ENCODE assay signal across 14 cellular contexts in genomic region chr13:49649963-49650312, GRCh38. TPM values are rescaled to one million over a fixed set of nuclear protein-coding genes. Genes with fewer than 3 reads are reported as not detected.
DNase-seq lines count a peak whose midpoint lies in the region; ATAC-seq and TF ChIP-seq lines count a peak whose summit lies in the region.
"Had no signal": no experiment of that assay in that cellular context is flagged by ENCODE, and none has a peak within 500 bp of the region (broad histone marks: within the 10 kb centered on the region; RNA-seq: fewer than 3 reads in every experiment).

No MANE protein-coding gene starts in this region.

- H3K36me3 ChIP-seq in fibroblast of lung (ENCODE audit: control insufficient read depth, insufficient read depth, low read length) = no peaks in the 10 kb centered on the region

- no peaks in the 10 kb centered on the region for H4K20me1 ChIP-seq in fibroblast of lung (ENCODE audit: control insufficient read depth, extremely low read depth, insufficient read depth, low read length)

- H3K27me3 Mint-ChIP-seq in HFFc6 (ENCODE audit: insufficient read depth) (no peaks in the 10 kb centered on the region; the same call in 1 of the 2 replicates), neural crest cell (ENCODE audit: low read depth) (no peaks in the 10 kb centered on the region)
- H3K27me3 Mint-ChIP-seq: CD8-positive, alpha-beta memory T cell had no signal

- no peaks in the 10 kb centered on the region for H3K9me3 Mint-ChIP-seq in HFFc6
- H3K9me3 Mint-ChIP-seq in neural crest cell = no peaks in the 10 kb centered on the region
- H3K9me3 Mint-ChIP-seq: CD14-positive monocyte; CD8-positive, alpha-beta memory T cell had no signal

- H3K36me3 Mint-ChIP-seq in HFFc6 (ENCODE audit: low read depth) = no peaks in the 10 kb centered on the region
- no peaks in the 10 kb centered on the region for H3K36me3 Mint-ChIP-seq in neural crest cell (ENCODE audit: low read depth)

- H3K27me3 ChIP-seq in AG04450 (ENCODE audit: control insufficient read depth, insufficient read depth, low read length) (no peaks in the 10 kb centered on the region), fibroblast of lung (ENCODE audit: control insufficient read depth, insufficient read depth, low read length) (no peaks in the 10 kb centered on the region)

- no peak for TF ChIP-seq CTCF in AG04450 (IDR thresholded peaks at IDR 0.05; ENCODE audit: low read depth, low read length)
- TF ChIP-seq CTCF in HFFc6 (IDR thresholded peaks at IDR 0.05) = no peak
- no peak for TF ChIP-seq CTCF in fibroblast of lung (conservative IDR thresholded peaks at IDR 0.05 in 1 of 2, IDR thresholded peaks at IDR 0.05 in 1 of 2; ENCODE audit: low read depth in 1 of 2, low read length in 2 of 2)
- no peak for TF ChIP-seq CTCF in neural crest cell (conservative IDR thresholded peaks at IDR 0.05)

- peak overlapping the region; percentile 66 for H3K4me2 ChIP-seq in fibroblast of lung (ENCODE audit: extremely low read depth, insufficient read depth, low read length)

- H3K4me3 ChIP-seq in AG04450 (ENCODE audit: low read depth, low read length) = no peak overlapping the region
- H3K4me3 ChIP-seq in fibroblast of lung (replicated peaks in 1 of 4; ENCODE audit: control extremely low read depth in 1 of 4, insufficient read depth in 1 of 4, low read depth in 3 of 4, low read length in 4 of 4) = no peak overlapping the region

- no peak overlapping the region for H3K4me3 Mint-ChIP-seq in HFFc6
- no peak overlapping the region for H3K4me3 Mint-ChIP-seq in neural crest cell
- H3K4me3 Mint-ChIP-seq: CD14-positive monocyte; CD8-positive, alpha-beta memory T cell had no signal

- POLR2A ChIA-PET in AG04450 (lab: Yijun Ruan, JAX) = interaction anchor here (0.6 to 1.0 kb wide), 4 partner anchors 41 to 674 kb away, joined by 3 to 4 read pairs (median 3); partner anchors contain the start of genes CAB39L, EBPL and SETDB2

- H3K27ac Mint-ChIP-seq in HFFc6 = peak overlapping the region; percentile 29; the same call in 1 of the 2 replicates
- peak overlapping the region; percentile 40 for H3K27ac Mint-ChIP-seq in neural crest cell (ENCODE audit: unreplicated experiment)
- H3K27ac Mint-ChIP-seq: CD14-positive monocyte had no signal

- ATAC-seq in GM18520 (IDR thresholded peaks at IDR 0.05; ENCODE audit: unreplicated experiment) = no peak
- ATAC-seq in GM21825 (IDR thresholded peaks at IDR 0.05; ENCODE audit: unreplicated experiment) = no peak

- CTCF ChIA-PET in AG04450 (lab: Charles Lee) = no interaction called here

- H3K9me3 ChIP-seq in AG04450 (ENCODE audit: control insufficient read depth, insufficient read depth, low read length) (no peaks in the 10 kb centered on the region), fibroblast of lung (ENCODE audit: control insufficient read depth, insufficient read depth, low read depth, low read length) (no peaks in the 10 kb centered on the region)
- H3K9me3 ChIP-seq: Caco-2 had no signal

- H3K9ac ChIP-seq in fibroblast of lung (ENCODE audit: insufficient read depth, low read length) = no peak overlapping the region

- no peak for DNase-seq in AG04450 (ENCODE audit: low read depth, low spot score)
- no peak for DNase-seq in HFFc6
- peak in 1 of 2 donors; percentile 73 for DNase-seq in fibroblast of lung (ENCODE audit: low read depth in 2 of 2)
- DNase-seq in neural crest cell (ENCODE audit: low read depth, low spot score) = no peak
- DNase-seq in AG20443 (ENCODE audit: low spot score) = no peak
- DNase-seq in caudate nucleus (lab: John Stamatoyannopoulos, UW) = no peak
- DNase-seq: CD8-positive, alpha-beta memory T cell; DND-41; GF-D8 had no signal

- peak overlapping the region; percentile 8 for H2AFZ ChIP-seq in fibroblast of lung (ENCODE audit: low read length)

- H3K79me2 ChIP-seq in fibroblast of lung (ENCODE audit: control insufficient read depth, insufficient read depth, low read length) = no peaks in the 10 kb centered on the region

- H3K4me1 Mint-ChIP-seq in HFFc6 (ENCODE audit: low read depth) (peaks cover 13% of the 10 kb centered on the region), neural crest cell (peaks cover 10% of the 10 kb centered on the region)

- peaks cover 6% of the 10 kb centered on the region for H3K4me1 ChIP-seq in fibroblast of lung (ENCODE audit: control insufficient read depth, extremely low read depth, insufficient read depth, low read length)
- H3K4me1 ChIP-seq: Caco-2 had no signal

- H3K27ac ChIP-seq in AG04450 (ENCODE audit: low read depth, low read length) (peak overlapping the region; percentile 73), fibroblast of lung (ENCODE audit: insufficient read depth, low read length) (peak overlapping the region; percentile 17), caudate nucleus (ENCODE audit: low read depth, low read length) (no peak overlapping the region)

RNA-seq across cellular contexts. Expression of gene ARL11, which starts 21.6 kb away (rescaled TPM):
- polyA plus RNA-seq in AG04450 (2011; rRNA removed) = not detected in 2 replicates
- not detected in 2 replicates for polyA minus RNA-seq in AG04450 (2011; rRNA and poly(A)+ RNA removed)
- total RNA-seq in HFFc6 (2021; fragmentation: NEBNext Ultra II Directional; extraction: Animal tissue kit (Norgen Biotek cat#: 25700)) = not detected
- total RNA-seq in fibroblast of lung = under 0.01 TPM in 1 of 2 replicates, not detected in the other
- polyA plus RNA-seq in fibroblast of lung = not detected in 2 replicates
- not detected in 2 replicates for polyA plus RNA-seq in fibroblast of lung (2012)
- polyA minus RNA-seq in fibroblast of lung (ENCODE audit: low replicate concordance) = not detected in 2 replicates
- total RNA-seq in neural crest cell = not detected in 2 replicates
- total RNA-seq: Caco-2 had no signal
- polyA plus RNA-seq: BJ had no signal

RNA-seq across cellular contexts. Expression of gene EBPL, which starts 41.3 kb away (rescaled TPM):
- polyA plus RNA-seq in AG04450 (2011; rRNA removed) = 113 and 131 TPM in 2 replicates
- polyA minus RNA-seq in AG04450 (2011; rRNA and poly(A)+ RNA removed) = 29.4 and 36.1 TPM in 2 replicates
- 10 to 100 TPM; 69.5 to 82.8 (median 75.5) TPM for total RNA-seq in HFFc6 (2021; fragmentation: NEBNext Ultra II Directional; extraction: Animal tissue kit (Norgen Biotek cat#: 25700))
- total RNA-seq in fibroblast of lung = 90.3 and 93.7 TPM in 2 replicates
- 69.4 and 78.2 TPM in 2 replicates for polyA plus RNA-seq in fibroblast of lung
- polyA plus RNA-seq in fibroblast of lung (2012) = 58.6 and 64.7 TPM in 2 replicates
- polyA minus RNA-seq in fibroblast of lung (ENCODE audit: low replicate concordance) = 14.7 and 23.3 TPM in 2 replicates
- total RNA-seq in neural crest cell = 52.7 and 55.4 TPM in 2 replicates
